28 cellular contexts compared by ENCODE assay signal in the genomic region with DNA sequence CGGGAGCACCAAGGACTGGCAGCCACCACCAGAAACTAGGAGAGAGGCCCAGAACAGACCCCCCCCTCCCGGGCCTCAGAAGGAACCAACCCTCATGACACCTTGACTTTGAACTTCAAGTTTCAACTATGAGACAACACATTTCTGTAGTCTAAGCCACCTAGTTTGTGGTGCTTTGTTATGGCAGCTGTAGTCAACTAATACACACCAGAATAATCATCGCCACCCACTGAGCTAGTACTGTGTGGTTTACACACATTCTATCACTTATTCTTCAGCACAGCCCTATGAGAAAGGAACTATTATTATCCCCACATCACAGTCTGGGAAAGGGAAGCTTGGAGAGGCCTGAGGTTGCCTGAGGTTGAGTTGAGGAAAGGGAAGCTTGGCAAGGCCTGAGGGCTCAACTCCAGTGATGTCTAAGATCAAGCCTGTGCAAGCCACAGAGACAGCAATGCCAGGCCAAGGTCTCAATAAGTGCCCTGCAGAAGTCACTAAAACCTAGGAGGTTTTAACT.
"Had no signal": no experiment of that assay in that cellular context is flagged by ENCODE, and none has a peak within 500 bp of the region (broad histone marks: within the 10 kb centered on the region; RNA-seq: fewer than 3 reads in every experiment).

No MANE protein-coding gene starts in this region.

- H3K36me3 ChIP-seq: brain microvascular endothelial cell, Peyer's patch, SJSA1 had no signal

- H3K4me3 ChIP-seq: SJSA1 had no signal

- H3K27ac ChIP-seq: brain microvascular endothelial cell, SJSA1 had no signal

- H3K4me2 ChIP-seq: SK-N-SH had no signal

- H3K9me3 ChIP-seq: Peyer's patch, SJSA1, SK-N-SH had no signal

- H3K9ac ChIP-seq: SK-N-SH had no signal

- DNase-seq: activated CD4-positive, alpha-beta T cell treated with anti-CD3 and anti-CD28 coated beads for 1 hour; activated CD4-positive, alpha-beta T cell treated with anti-CD3 and anti-CD28 coated beads for 48 hours; activated CD4-positive, CD25-positive, alpha-beta regulatory T cell; activated CD8-positive, alpha-beta T cell treated with anti-CD3 and anti-CD28 coated beads for 36 hours; activated effector memory CD4-positive, alpha-beta T cell treated with anti-CD3 and anti-CD28 coated beads, Interleukin-2, amount 50 U/mL, for 16 hours; activated naive CD4-positive, alpha-beta T cell; activated naive CD4-positive, alpha-beta T cell treated with anti-CD3 and anti-CD28 coated beads, Interleukin-2, amount 50 U/mL, for 16 hours; activated naive CD8-positive, alpha-beta T cell treated with anti-CD3 and anti-CD28 coated beads for 36 hours; activated T-cell treated with anti-CD3 and anti-CD28 coated beads, Interleukin-2, amount 50 U/mL, for 1 hour; activated T-cell treated with anti-CD3 and anti-CD28 coated beads, Interleukin-2, amount 50 U/mL, for 72 hours; amniotic stem cell; aorta; brain microvascular endothelial cell; central memory CD4-positive, alpha-beta T cell; NCI-H1105; NCI-H1417 treated with DMSO at 0.1 percent for 48 hours; NCI-H187 treated with DMSO at 0.1 percent for 48 hours; NCI-H2081 treated with DMSO at 0.1 percent for 48 hours; NCI-H226; NCI-H748 treated with DMSO at 0.1 percent for 48 hours; NK-92 treated with Interleukin-12 subunit alpha and Interleukin-12 subunit beta, amount 100 ng/mL, for 24 hours; PC-3; RPMI8226; SHP77 treated with DMSO at 0.1 percent for 48 hours; SK-N-SH had no signal

- H3K27me3 ChIP-seq: Peyer's patch had no signal

- ATAC-seq: activated CD8-positive, alpha-beta T cell treated with anti-CD3 and anti-CD28 coated beads for 36 hours; activated T-cell treated with anti-CD3 and anti-CD28 coated beads, Interleukin-2, amount 50 U/mL, for 72 hours; activated T-helper 17 cell treated with anti-CD3 and anti-CD28 coated beads, Interleukin-2, amount 50 U/mL, for 72 hours; PC-3 had no signal
